ENCODE assay signal across 21 cellular contexts in genomic region chr2:190755796-190756415, GRCh38.
DNase-seq lines count a peak whose midpoint lies in the region; ATAC-seq and TF ChIP-seq lines count a peak whose summit lies in the region.
"Had no signal": no experiment of that assay in that cellular context is flagged by ENCODE, and none has a peak within 500 bp of the region (broad histone marks: within the 10 kb centered on the region; RNA-seq: fewer than 3 reads in every experiment).

No MANE protein-coding gene starts in this region.

- dilution Hi-C loops in IMR-90 (cut with HindIII; ENCODE audit: low sequenced_read_pairs, unreplicated experiment): no loop called here

- peaks cover 0 to 5% (median 0%) of the 10 kb centered on the region in 5 donors for H3K27me3 Mint-ChIP-seq in naive thymus-derived CD4-positive, alpha-beta T cell
- H3K27me3 Mint-ChIP-seq in activated CD4-positive, alpha-beta memory T cell treated with anti-CD3 and anti-CD28 coated beads for 36 hours: no peaks in the 10 kb centered on the region
- no peaks in the 10 kb centered on the region for H3K27me3 Mint-ChIP-seq in glutamatergic neuron (ENCODE audit: unreplicated experiment)
- H3K27me3 Mint-ChIP-seq: IgD-negative memory B cell had no signal

- H2BK5ac ChIP-seq in IMR-90 (ENCODE audit: low read depth, low read length, poor library complexity, severe bottlenecking): no peak overlapping the region

- H4K5ac ChIP-seq in IMR-90 (ENCODE audit: low read depth, low read length): no peak overlapping the region

- no peak overlapping the region for H3K4ac ChIP-seq in IMR-90 (ENCODE audit: low read depth, low read length)

- H3K23ac ChIP-seq in IMR-90 (ENCODE audit: low read depth, low read length): no peak overlapping the region

- H3K36me3 ChIP-seq in IMR-90 (ENCODE audit: control insufficient read depth, insufficient read depth, low read length): no peaks in the 10 kb centered on the region
- H3K36me3 ChIP-seq in naive thymus-derived CD4-positive, alpha-beta T cell (ENCODE audit: control insufficient read depth in 2 of 3, insufficient read depth in 3 of 3, low read length in 3 of 3): no peaks in the 10 kb centered on the region
- H3K36me3 ChIP-seq: SJSA1 had no signal

- no peak overlapping the region for H2AK5ac ChIP-seq in IMR-90 (ENCODE audit: low read depth, low read length)

- no peak overlapping the region for H2AFZ ChIP-seq in IMR-90 (replicated peaks; ENCODE audit: low read length, poor library complexity)
- H2AFZ ChIP-seq: PC-9 had no signal

- H3K9me3 Mint-ChIP-seq in naive thymus-derived CD4-positive, alpha-beta T cell: peaks cover 0 to 12% (median 0%) of the 10 kb centered on the region in 11 donors
- peaks cover 3% of the 10 kb centered on the region for H3K9me3 Mint-ChIP-seq in activated CD4-positive, alpha-beta memory T cell treated with anti-CD3 and anti-CD28 coated beads for 36 hours
- H3K9me3 Mint-ChIP-seq in glutamatergic neuron (ENCODE audit: unreplicated experiment): no peaks in the 10 kb centered on the region
- H3K9me3 Mint-ChIP-seq: H9 had no signal

- peaks cover 0 to 9% (median 3%) of the 10 kb centered on the region in 5 donors for H3K36me3 Mint-ChIP-seq in naive thymus-derived CD4-positive, alpha-beta T cell
- no peaks in the 10 kb centered on the region for H3K36me3 Mint-ChIP-seq in activated CD4-positive, alpha-beta memory T cell treated with anti-CD3 and anti-CD28 coated beads for 36 hours
- no peaks in the 10 kb centered on the region for H3K36me3 Mint-ChIP-seq in glutamatergic neuron (ENCODE audit: unreplicated experiment)

- no peak overlapping the region for H3K18ac ChIP-seq in IMR-90 (ENCODE audit: low read depth, low read length)

- no peaks in the 10 kb centered on the region; the same call in 1 of the 2 replicates for H3K9me3 ChIP-seq in IMR-90 (ENCODE audit: control insufficient read depth, insufficient read depth, low read length)
- no peaks in the 10 kb centered on the region for H3K9me3 ChIP-seq in naive thymus-derived CD4-positive, alpha-beta T cell (ENCODE audit: control insufficient read depth in 2 of 3, low read length in 3 of 3)
- H3K9me3 ChIP-seq: SJSA1 had no signal

- H3K9ac ChIP-seq in IMR-90 (ENCODE audit: low read depth, low read length): no peak overlapping the region

- no peaks in the 10 kb centered on the region for H3K79me1 ChIP-seq in IMR-90 (ENCODE audit: low read depth in 1 of 2, low read length in 2 of 2)

- no peak for TF ChIP-seq RAD21 in IMR-90 (IDR thresholded peaks at IDR 0.05; ENCODE audit: low read length)

- WGBS in IMR-90 (ENCODE audit: extremely low coverage in 2 of 2, insufficient read length in 1 of 2), 2 experiments: no CpG with 5 or more reads among the region's 5 CpGs

- no peak overlapping the region for H4K8ac ChIP-seq in IMR-90 (ENCODE audit: low read depth in 2 of 2, low read length in 2 of 2)

- no peak for DNase-seq in activated CD4-positive, CD25-positive, alpha-beta regulatory T cell treated with anti-CD3 and anti-CD28 coated beads, Interleukin-2, amount 50 U/mL, for 72 hours
- peak; percentile 70 for DNase-seq in IMR-90
- DNase-seq in fibroblast of mammary gland (ENCODE audit: low read depth): peak; percentile 40
- DNase-seq in naive thymus-derived CD4-positive, alpha-beta T cell: no peak
- no peak for DNase-seq in activated CD4-positive, alpha-beta memory T cell treated with anti-CD3 and anti-CD28 coated beads for 36 hours
- DNase-seq in glutamatergic neuron: no peak
- DNase-seq: 8988T, DMS53, H9, MV-4-11, NCI-H1436, NCI-H2029, NCI-H2171, NCI-H510A, NCI-H774, PC-9 had no signal

- no peak overlapping the region for H2BK20ac ChIP-seq in IMR-90 (ENCODE audit: low read depth, low read length)

- no peak overlapping the region; the same call in 1 of the 2 replicates for H3K14ac ChIP-seq in IMR-90 (replicated peaks; ENCODE audit: low read depth, low read length)

- H3K4me2 ChIP-seq in IMR-90 (ENCODE audit: low read depth, low read length): no peak overlapping the region
- H3K4me2 ChIP-seq: PC-9 had no signal

- in situ Hi-C loops in IMR-90 (cut with MboI; ENCODE audit: low sequenced_read_pairs): no loop called here

- POLR2A ChIA-PET in IMR-90 (lab: Charles Lee; ENCODE audit: unreplicated experiment): no interaction called here
- POLR2A ChIA-PET in naive thymus-derived CD4-positive, alpha-beta T cell (lab: Charles Lee): no interaction called here
- POLR2A ChIA-PET in activated CD4-positive, alpha-beta memory T cell treated with anti-CD3 and anti-CD28 coated beads for 36 hours (lab: Charles Lee): no interaction called here

- no peaks in the 10 kb centered on the region for H3K9me1 ChIP-seq in IMR-90 (ENCODE audit: insufficient read depth, low read length)

- CTCF ChIA-PET in IMR-90 (lab: Yijun Ruan, JAX): no interaction called here
- CTCF ChIA-PET in naive thymus-derived CD4-positive, alpha-beta T cell (lab: Charles Lee): no interaction called here
- CTCF ChIA-PET in activated CD4-positive, alpha-beta memory T cell treated with anti-CD3 and anti-CD28 coated beads for 36 hours (lab: Charles Lee): no interaction called here

- peaks cover 8% of the 10 kb centered on the region; the same call in 1 of the 2 replicates for H3K4me1 ChIP-seq in IMR-90 (ENCODE audit: control insufficient read depth, insufficient read depth, low read length)
- H3K4me1 ChIP-seq in naive thymus-derived CD4-positive, alpha-beta T cell (ENCODE audit: control insufficient read depth in 2 of 2, insufficient read depth in 2 of 2, low read length in 2 of 2): no peaks in the 10 kb centered on the region

- H3K4me3 Mint-ChIP-seq in naive thymus-derived CD4-positive, alpha-beta T cell: no peak overlapping the region
- no peak overlapping the region for H3K4me3 Mint-ChIP-seq in activated CD4-positive, alpha-beta memory T cell treated with anti-CD3 and anti-CD28 coated beads for 36 hours
- no peak overlapping the region for H3K4me3 Mint-ChIP-seq in glutamatergic neuron (ENCODE audit: unreplicated experiment)
- H3K4me3 Mint-ChIP-seq: H9, IgD-negative memory B cell had no signal

- H2BK120ac ChIP-seq in IMR-90 (ENCODE audit: low read depth, low read length): no peak overlapping the region

- TF ChIP-seq CTCF in IMR-90 (conservative IDR thresholded peaks at IDR 0.05; ENCODE audit: low read depth, low read length) (no peak), fibroblast of mammary gland (conservative IDR thresholded peaks at IDR 0.05; ENCODE audit: control insufficient read depth, insufficient read depth, low read depth, low read length) (no peak), glutamatergic neuron (IDR thresholded peaks at IDR 0.05; ENCODE audit: partially characterized antibody, unreplicated experiment) (no peak)

- no peaks in the 10 kb centered on the region for H4K20me1 ChIP-seq in IMR-90 (ENCODE audit: insufficient read depth, low read length)

- H2AK9ac ChIP-seq in IMR-90 (replicated peaks; ENCODE audit: low read depth, low read length, poor library complexity): no peak overlapping the region

- intact Hi-C loops in IMR-90 (cut with micrococcal nuclease): no loop called here
- intact Hi-C loops in naive thymus-derived CD4-positive, alpha-beta T cell (cut with micrococcal nuclease): no loop called here
- intact Hi-C loops in activated CD4-positive, alpha-beta memory T cell treated with anti-CD3 and anti-CD28 coated beads for 36 hours (cut with micrococcal nuclease): no loop called here

- no peak for TF ChIP-seq POLR2A in IMR-90 (IDR thresholded peaks at IDR 0.05; ENCODE audit: low read depth, low read length)

- no peak overlapping the region for H3K56ac ChIP-seq in IMR-90 (ENCODE audit: extremely low read depth, insufficient read depth, low read length)

- BruUV-seq in IMR-90 (replicated peaks; lab: Mats Ljungman, UMichigan): no TSS peak

- H3K4me3 ChIP-seq in IMR-90 (ENCODE audit: insufficient read depth, low read depth, low read length) (no peak overlapping the region), fibroblast of mammary gland (ENCODE audit: control insufficient read depth, low read depth, low read length) (no peak overlapping the region)
- H3K4me3 ChIP-seq in naive thymus-derived CD4-positive, alpha-beta T cell (ENCODE audit: low read length): no peak overlapping the region
- H3K4me3 ChIP-seq: PC-9, SJSA1 had no signal

- no peak overlapping the region for H4K91ac ChIP-seq in IMR-90 (ENCODE audit: insufficient read depth, low read depth, low read length)

- no peaks in the 10 kb centered on the region; the same call in 1 of the 2 replicates for H3K27me3 ChIP-seq in IMR-90 (ENCODE audit: control insufficient read depth, insufficient read depth, low read length)
- no peaks in the 10 kb centered on the region for H3K27me3 ChIP-seq in naive thymus-derived CD4-positive, alpha-beta T cell (ENCODE audit: control insufficient read depth in 2 of 2, insufficient read depth in 2 of 2, low read length in 2 of 2)
- H3K27me3 ChIP-seq: SJSA1 had no signal

- H3K4me1 Mint-ChIP-seq in naive thymus-derived CD4-positive, alpha-beta T cell: peaks cover 0 to 11% (median 0%) of the 10 kb centered on the region in 7 donors
- H3K4me1 Mint-ChIP-seq in activated CD4-positive, alpha-beta memory T cell treated with anti-CD3 and anti-CD28 coated beads for 36 hours (ENCODE audit: low read depth): peaks cover 12% of the 10 kb centered on the region
- H3K4me1 Mint-ChIP-seq in glutamatergic neuron (ENCODE audit: low read depth, unreplicated experiment): no peaks in the 10 kb centered on the region

- no peak overlapping the region for H3K27ac ChIP-seq in IMR-90 (ENCODE audit: insufficient read depth, low read length)
- H3K27ac ChIP-seq in naive thymus-derived CD4-positive, alpha-beta T cell (ENCODE audit: low read depth, low read length): no peak overlapping the region
- H3K27ac ChIP-seq: C4-2B, PC-9, SJSA1 had no signal

- ATAC-seq in activated CD4-positive, CD25-positive, alpha-beta regulatory T cell treated with anti-CD3 and anti-CD28 coated beads, Interleukin-2, amount 50 U/mL, for 24 hours: peak; percentile 17 to 27
- ATAC-seq in IMR-90 (ENCODE audit: low read depth) (peak; percentile 41), HG03520 (IDR thresholded peaks at IDR 0.05; ENCODE audit: unreplicated experiment) (no peak)
- peak; percentile 24 for ATAC-seq in naive thymus-derived CD4-positive, alpha-beta T cell

- H3K27ac Mint-ChIP-seq in naive thymus-derived CD4-positive, alpha-beta T cell: no peak overlapping the region
- H3K27ac Mint-ChIP-seq in activated CD4-positive, alpha-beta memory T cell treated with anti-CD3 and anti-CD28 coated beads for 36 hours: no peak overlapping the region
- H3K27ac Mint-ChIP-seq in glutamatergic neuron (ENCODE audit: unreplicated experiment): no peak overlapping the region
- H3K27ac Mint-ChIP-seq: IgD-negative memory B cell had no signal

- no peak overlapping the region for H2BK15ac ChIP-seq in IMR-90 (ENCODE audit: low read depth, low read length)

TF ChIP-seq in IMR-90, 13 proteins besides CTCF, POLR2A, EP300 and RAD21 (continues in another document):
- TF ChIP-seq CHD1 (IDR thresholded peaks at IDR 0.05; ENCODE audit: low read depth, low read length): no peak
- no peak for TF ChIP-seq FOS (IDR thresholded peaks at IDR 0.05; ENCODE audit: low read depth, low read length)
- TF ChIP-seq NFE2L2 (IDR thresholded peaks at IDR 0.05; ENCODE audit: low read depth, low read length): no peak
- TF ChIP-seq MXI1 (IDR thresholded peaks at IDR 0.05; ENCODE audit: borderline replicate concordance, low read depth, low read length): no peak
- no peak for TF ChIP-seq CEBPB (IDR thresholded peaks at IDR 0.05; ENCODE audit: low read depth, low read length)
- no peak for TF ChIP-seq MAFK (IDR thresholded peaks at IDR 0.05; ENCODE audit: low read depth, low read length)

Comparison
In these comparisons a context has a peak if more than half of its experiments do, and no peak if none do; other contexts are left out.
1. DNase-seq: peak in IMR-90 (single experiment) and fibroblast of mammary gland (single experiment); none in activated CD4-positive, CD25-positive, alpha-beta regulatory T cell treated with anti-CD3 and anti-CD28 coated beads, Interleukin-2, amount 50 U/mL, for 72 hours (single experiment), naive thymus-derived CD4-positive, alpha-beta T cell (0 of 9), activated CD4-positive, alpha-beta memory T cell treated with anti-CD3 and anti-CD28 coated beads for 36 hours (single experiment) and glutamatergic neuron (single experiment).